In genomic region chr15:70059476-70060213, GRCh38 we compare ENCODE assay signal across 19 cellular contexts. TPM values are rescaled to one million over a fixed set of nuclear protein-coding genes. Genes with fewer than 3 reads are reported as not detected.
A peak's percentile ranks its signal among the peaks of the same experiment; 100 is the strongest.
DNase-seq lines count a peak whose midpoint lies in the region; ATAC-seq lines count a peak whose summit lies in the region.
"Had no signal": no experiment of that assay in that cellular context is flagged by ENCODE, and none has a peak within 500 bp of the region (broad histone marks: within the 10 kb centered on the region; RNA-seq: fewer than 3 reads in every experiment).

No MANE protein-coding gene starts in this region.

- DNase-seq in stimulated activated naive CD8-positive, alpha-beta T cell treated with anti-CD3 and anti-CD28 coated beads, Interleukin-15, amount 100 ng/mL, for 72 hours: no peak
- DNase-seq in stimulated activated naive CD8-positive, alpha-beta T cell treated with anti-CD3 and anti-CD28 coated beads, Interleukin-15, Interleukin-2, amounts not matched to agents 100 U/mL and 50 U/mL, for 24 hours: no peak
- no peak for DNase-seq in activated CD4-positive, alpha-beta memory T cell treated with anti-CD3 and anti-CD28 coated beads, Interleukin-2, amount 10 ng/mL, durations not matched to agents 7 days and 5 days
- DNase-seq in naive thymus-derived CD8-positive, alpha-beta T cell: no peak
- DNase-seq in left colon (no peak), superior temporal gyrus (ENCODE audit: extremely low spot score) (no peak)
- DNase-seq: activated CD8-positive, alpha-beta memory T cell treated with anti-CD3 and anti-CD28 coated beads for 24 hours; amygdala; DMS153; HCEC 1CT; KBM-7; MM.1S; naive thymus-derived CD4-positive, alpha-beta T cell; NCI-H146; NCI-H2171; NCI-H524; WERI-Rb-1 had no signal

- POLR2A ChIA-PET in activated CD4-positive, alpha-beta memory T cell treated with anti-CD3 and anti-CD28 coated beads, Interleukin-2, amount 10 ng/mL, durations not matched to agents 7 days and 5 days (lab: Charles Lee): no interaction called here
- POLR2A ChIA-PET in naive thymus-derived CD8-positive, alpha-beta T cell (lab: Charles Lee): no interaction called here

- H3K27me3 Mint-ChIP-seq in stimulated activated naive CD8-positive, alpha-beta T cell treated with anti-CD3 and anti-CD28 coated beads, Interleukin-15, amount 100 ng/mL, for 72 hours: no peaks in the 10 kb centered on the region
- no peaks in the 10 kb centered on the region for H3K27me3 Mint-ChIP-seq in activated CD4-positive, alpha-beta memory T cell treated with anti-CD3 and anti-CD28 coated beads, Interleukin-2, amount 10 ng/mL, durations not matched to agents 7 days and 5 days
- H3K27me3 Mint-ChIP-seq in naive thymus-derived CD8-positive, alpha-beta T cell: no peaks in the 10 kb centered on the region
- H3K27me3 Mint-ChIP-seq: CD8-positive, alpha-beta memory T cell; naive thymus-derived CD4-positive, alpha-beta T cell had no signal

- intact Hi-C loops in left colon (cut with DNase I, micrococcal nuclease): no loop called here

- H3K4me3 Mint-ChIP-seq in stimulated activated naive CD8-positive, alpha-beta T cell treated with anti-CD3 and anti-CD28 coated beads, Interleukin-15, amount 100 ng/mL, for 72 hours: no peak overlapping the region
- no peak overlapping the region for H3K4me3 Mint-ChIP-seq in activated CD4-positive, alpha-beta memory T cell treated with anti-CD3 and anti-CD28 coated beads, Interleukin-2, amount 10 ng/mL, durations not matched to agents 7 days and 5 days
- peak overlapping the region in 1 of 10 donors; percentile 60 for H3K4me3 Mint-ChIP-seq in naive thymus-derived CD8-positive, alpha-beta T cell
- H3K4me3 Mint-ChIP-seq: naive thymus-derived CD4-positive, alpha-beta T cell had no signal

- CTCF ChIA-PET in activated CD4-positive, alpha-beta memory T cell treated with anti-CD3 and anti-CD28 coated beads, Interleukin-2, amount 10 ng/mL, durations not matched to agents 7 days and 5 days (lab: Charles Lee): no interaction called here

- H3K9me3 Mint-ChIP-seq in stimulated activated naive CD8-positive, alpha-beta T cell treated with anti-CD3 and anti-CD28 coated beads, Interleukin-15, amount 100 ng/mL, for 72 hours: no peaks in the 10 kb centered on the region
- no peaks in the 10 kb centered on the region for H3K9me3 Mint-ChIP-seq in activated CD4-positive, alpha-beta memory T cell treated with anti-CD3 and anti-CD28 coated beads, Interleukin-2, amount 10 ng/mL, durations not matched to agents 7 days and 5 days
- no peaks in the 10 kb centered on the region for H3K9me3 Mint-ChIP-seq in naive thymus-derived CD8-positive, alpha-beta T cell
- H3K9me3 Mint-ChIP-seq: CD8-positive, alpha-beta memory T cell; naive thymus-derived CD4-positive, alpha-beta T cell had no signal

- ATAC-seq in stimulated activated naive CD8-positive, alpha-beta T cell treated with anti-CD3 and anti-CD28 coated beads, Interleukin-15, amount 100 ng/mL, for 72 hours: no peak
- ATAC-seq in stimulated activated naive CD8-positive, alpha-beta T cell treated with anti-CD3 and anti-CD28 coated beads, Interleukin-15, Interleukin-2, amounts not matched to agents 100 U/mL and 50 U/mL, for 24 hours: no peak
- no peak for ATAC-seq in naive thymus-derived CD8-positive, alpha-beta T cell
- ATAC-seq in left colon (no peak), GM21367 (IDR thresholded peaks at IDR 0.05; ENCODE audit: unreplicated experiment) (no peak)
- ATAC-seq: naive thymus-derived CD4-positive, alpha-beta T cell had no signal

- H3K4me1 Mint-ChIP-seq in stimulated activated naive CD8-positive, alpha-beta T cell treated with anti-CD3 and anti-CD28 coated beads, Interleukin-15, amount 100 ng/mL, for 72 hours: no peaks in the 10 kb centered on the region
- no peaks in the 10 kb centered on the region for H3K4me1 Mint-ChIP-seq in activated CD4-positive, alpha-beta memory T cell treated with anti-CD3 and anti-CD28 coated beads, Interleukin-2, amount 10 ng/mL, durations not matched to agents 7 days and 5 days
- H3K4me1 Mint-ChIP-seq in naive thymus-derived CD8-positive, alpha-beta T cell: no peaks in the 10 kb centered on the region
- H3K4me1 Mint-ChIP-seq: CD8-positive, alpha-beta memory T cell had no signal

- peaks cover 47% of the 10 kb centered on the region for H3K36me3 Mint-ChIP-seq in activated CD4-positive, alpha-beta memory T cell treated with anti-CD3 and anti-CD28 coated beads, Interleukin-2, amount 10 ng/mL, durations not matched to agents 7 days and 5 days (ENCODE audit: low read depth)
- peaks cover 0 to 92% (median 5%) of the 10 kb centered on the region in 3 donors for H3K36me3 Mint-ChIP-seq in naive thymus-derived CD8-positive, alpha-beta T cell

- H3K27ac Mint-ChIP-seq in stimulated activated naive CD8-positive, alpha-beta T cell treated with anti-CD3 and anti-CD28 coated beads, Interleukin-15, amount 100 ng/mL, for 72 hours: peak overlapping the region; percentile 20 to 85
- H3K27ac Mint-ChIP-seq in activated CD4-positive, alpha-beta memory T cell treated with anti-CD3 and anti-CD28 coated beads, Interleukin-2, amount 10 ng/mL, durations not matched to agents 7 days and 5 days: peak overlapping the region; percentile 24
- H3K27ac Mint-ChIP-seq in naive thymus-derived CD8-positive, alpha-beta T cell: peak overlapping the region in 6 of 10 donors; percentile 18 to 89 (median 66)

RNA-seq across cellular contexts. Expression of gene TLE3, which starts 38.1 kb away (rescaled TPM):
- 10 to 100 TPM; 59.2 TPM for total RNA-seq in activated CD4-positive, alpha-beta memory T cell treated with anti-CD3 and anti-CD28 coated beads, Interleukin-2, amount 10 ng/mL, durations not matched to agents 7 days and 5 days
- 100 to 1,000 TPM; 123 to 135 TPM for total RNA-seq in naive thymus-derived CD8-positive, alpha-beta T cell
- polyA plus RNA-seq in naive thymus-derived CD8-positive, alpha-beta T cell: 10 to 100 TPM in 2 of 3 donors, 1 to 10 TPM in 1; 9.9 to 32.6 (median 13.6) TPM
- 10 to 100 TPM; 51.2 to 79.7 TPM for total RNA-seq in left colon
